19 cellular contexts compared by ENCODE assay signal in genomic region chr17:55632236-55632635, GRCh38.
A peak's percentile ranks its signal among the peaks of the same experiment; 100 is the strongest.
DNase-seq lines count a peak whose midpoint lies in the region; ATAC-seq, FAIRE-seq and TF ChIP-seq lines count a peak whose summit lies in the region.
"Had no signal": no experiment of that assay in that cellular context is flagged by ENCODE, and none has a peak within 500 bp of the region (broad histone marks: within the 10 kb centered on the region; RNA-seq: fewer than 3 reads in every experiment).

No MANE protein-coding gene starts in this region.

- peak overlapping the region in 1 of 2 experiments; percentile 44; a peak in 1 of 4 replicates for H3K27ac ChIP-seq in SK-N-SH (ENCODE audit: low read depth in 2 of 2, low read length in 1 of 2)
- H3K27ac ChIP-seq: HL-60 had no signal

- no peak overlapping the region for H2AFZ ChIP-seq in SK-N-SH (ENCODE audit: low read depth)

- H3K9me3 Mint-ChIP-seq in glutamatergic neuron (ENCODE audit: unreplicated experiment), result no peaks in the 10 kb centered on the region
- H3K9me3 Mint-ChIP-seq: CD8-positive, alpha-beta T cell; HFFc6 had no signal

- no peak overlapping the region for H3K4me3 ChIP-seq in SK-N-SH (ENCODE audit: low read depth in 2 of 2, low read length in 1 of 2)

- peaks cover 2% of the 10 kb centered on the region for H3K27me3 Mint-ChIP-seq in glutamatergic neuron (ENCODE audit: unreplicated experiment)

- no peak overlapping the region for H3K4me3 Mint-ChIP-seq in glutamatergic neuron (ENCODE audit: unreplicated experiment)
- H3K4me3 Mint-ChIP-seq: B cell; CD14-positive monocyte; CD8-positive, alpha-beta T cell; HFFc6 had no signal

- no peak for TF ChIP-seq EP300 in SK-N-SH (IDR thresholded peaks at IDR 0.05; ENCODE audit: borderline replicate concordance in 1 of 2, low read depth in 1 of 2, low read length in 1 of 2)

- CTCF ChIA-PET in SK-N-SH (lab: Yijun Ruan, JAX), result interaction anchor here (0.9 to 3.5 kb wide), 8 partner anchors 9 to 138 kb away, joined by 3 to 15 read pairs (median 4); partner anchors contain the start of gene PCTP

- H3K4me1 Mint-ChIP-seq in glutamatergic neuron (ENCODE audit: low read depth, unreplicated experiment), result peaks cover 33% of the 10 kb centered on the region

- no peak for ATAC-seq in SK-N-SH treated with all-trans-retinoic acid at 6 μM for 48 hours
- ATAC-seq in HG02852 (IDR thresholded peaks at IDR 0.05; ENCODE audit: unreplicated experiment), result no peak
- ATAC-seq: CD8-positive, alpha-beta T cell had no signal

- no peaks in the 10 kb centered on the region for H4K20me1 ChIP-seq in SK-N-SH (ENCODE audit: insufficient read depth)

- H3K27ac Mint-ChIP-seq in glutamatergic neuron (ENCODE audit: unreplicated experiment), result peak overlapping the region; percentile 16
- H3K27ac Mint-ChIP-seq: B cell; CD8-positive, alpha-beta T cell; HFFc6 had no signal

- TF ChIP-seq RAD21 in SK-N-SH (IDR thresholded peaks at IDR 0.05; ENCODE audit: low read length), result no peak

- no peak overlapping the region for H3K9ac ChIP-seq in SK-N-SH

- no peak for FAIRE-seq in RCC 7860 (lab: Jason Lieb, UNC)
- FAIRE-seq: D721Med had no signal

- H3K9me2 ChIP-seq in SK-N-SH, result no peaks in the 10 kb centered on the region

- WGBS in SK-N-SH (ENCODE audit: low lambda C conversion rate), result 36% methylated on average over 2 of the region's 2 CpGs

- no peaks in the 10 kb centered on the region for H3F3A ChIP-seq in SK-N-SH (replicated peaks; ENCODE audit: insufficient read depth)

- H3K79me2 ChIP-seq in SK-N-SH (ENCODE audit: insufficient read depth), result no peaks in the 10 kb centered on the region

- TF ChIP-seq CTCF in SK-N-SH (IDR thresholded peaks at IDR 0.05) (no peak), glutamatergic neuron (IDR thresholded peaks at IDR 0.05; ENCODE audit: partially characterized antibody, unreplicated experiment) (no peak)

- POLR2A ChIA-PET in SK-N-SH (lab: Yijun Ruan, JAX), result no interaction called here

- peaks cover 0 to 21% of the 10 kb centered on the region in 2 experiments; a peak in 2 of 4 replicates for H3K4me1 ChIP-seq in SK-N-SH (ENCODE audit: control insufficient read depth in 1 of 2, insufficient read depth in 2 of 2, low read depth in 1 of 2, low read length in 1 of 2)

- DNase-seq in SK-N-SH (no peak), DMS 273 (lab: John Stamatoyannopoulos, UW; ENCODE audit: unreplicated experiment) (peak; percentile 84), NCI-H446 treated with DMSO at 0.1 percent for 48 hours (lab: John Stamatoyannopoulos, UW) (peak; percentile 21), glutamatergic neuron (no peak), kidney tubule cell (ENCODE audit: low spot score) (no peak), RCC 7860 (ENCODE audit: low spot score) (no peak)
- DNase-seq: 8988T; CD8-positive, alpha-beta T cell; COR-L47; DMS53; GF-D8; HCEC 1CT; HFFc6 had no signal

- no peaks in the 10 kb centered on the region for H3K27me3 ChIP-seq in SK-N-SH (ENCODE audit: insufficient read depth)

- H3K9me3 ChIP-seq in SK-N-SH, result no peaks in the 10 kb centered on the region

- H3K36me3 Mint-ChIP-seq in glutamatergic neuron (ENCODE audit: unreplicated experiment), result no peaks in the 10 kb centered on the region
- H3K36me3 Mint-ChIP-seq: CD14-positive monocyte; CD8-positive, alpha-beta T cell had no signal

- H3K36me3 ChIP-seq in SK-N-SH (replicated peaks in 1 of 2; ENCODE audit: control insufficient read depth in 1 of 2, insufficient read depth in 2 of 2, low read length in 1 of 2), result no peaks in the 10 kb centered on the region

- H3K4me2 ChIP-seq in SK-N-SH, result no peak overlapping the region

TF ChIP-seq in SK-N-SH, 30 proteins besides CTCF, POLR2A, EP300 and RAD21:
- TF ChIP-seq TEAD4 (IDR thresholded peaks at IDR 0.05; ENCODE audit: borderline replicate concordance, insufficient read depth) (no peak), NRF1 (IDR thresholded peaks at IDR 0.05; ENCODE audit: low read depth, low read length) (no peak), EZH2phosphoT487 (IDR thresholded peaks at IDR 0.05; ENCODE audit: borderline replicate concordance, low read depth) (no peak), SIN3A (IDR thresholded peaks at IDR 0.05; ENCODE audit: borderline replicate concordance, low read depth, low read length) (no peak), GATA2 (CRISPR knock-in tag; IDR thresholded peaks at IDR 0.05) (no peak), RFX5 (IDR thresholded peaks at IDR 0.05; ENCODE audit: low read length) (peak; percentile 80; the same call in 1 of the 2 replicates)

TF ChIP-seq in SK-N-SH treated with all-trans-retinoic acid at 6 μM for 48 hours, 23 proteins besides CTCF, POLR2A, EP300 and RAD21:
- TF ChIP-seq, protein P1, sequence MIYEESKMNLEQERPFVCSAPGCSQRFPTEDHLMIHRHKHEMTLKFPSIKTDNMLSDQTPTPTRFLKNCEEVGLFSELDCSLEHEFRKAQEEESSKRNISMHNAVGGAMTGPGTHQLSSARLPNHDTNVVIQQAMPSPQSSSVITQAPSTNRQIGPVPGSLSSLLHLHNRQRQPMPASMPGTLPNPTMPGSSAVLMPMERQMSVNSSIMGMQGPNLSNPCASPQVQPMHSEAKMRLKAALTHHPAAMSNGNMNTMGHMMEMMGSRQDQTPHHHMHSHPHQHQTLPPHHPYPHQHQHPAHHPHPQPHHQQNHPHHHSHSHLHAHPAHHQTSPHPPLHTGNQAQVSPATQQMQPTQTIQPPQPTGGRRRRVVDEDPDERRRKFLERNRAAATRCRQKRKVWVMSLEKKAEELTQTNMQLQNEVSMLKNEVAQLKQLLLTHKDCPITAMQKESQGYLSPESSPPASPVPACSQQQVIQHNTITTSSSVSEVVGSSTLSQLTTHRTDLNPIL (CRISPR knock-in tag; IDR thresholded peaks at IDR 0.05; ENCODE audit: low read depth), result no peak
- TF ChIP-seq SNAI2 (CRISPR knock-in tag; IDR thresholded peaks at IDR 0.05), result no peak
- TF ChIP-seq ARNTL (CRISPR knock-in tag; IDR thresholded peaks at IDR 0.05; ENCODE audit: borderline replicate concordance, low read depth), result no peak
- no peak for TF ChIP-seq ZC3H10 (CRISPR knock-in tag; IDR thresholded peaks at IDR 0.05)
- no peak for TF ChIP-seq ZNF70 (CRISPR knock-in tag; IDR thresholded peaks at IDR 0.05)
- no peak for TF ChIP-seq TSHZ2 (CRISPR knock-in tag; IDR thresholded peaks at IDR 0.05)
- TF ChIP-seq, protein P2, sequence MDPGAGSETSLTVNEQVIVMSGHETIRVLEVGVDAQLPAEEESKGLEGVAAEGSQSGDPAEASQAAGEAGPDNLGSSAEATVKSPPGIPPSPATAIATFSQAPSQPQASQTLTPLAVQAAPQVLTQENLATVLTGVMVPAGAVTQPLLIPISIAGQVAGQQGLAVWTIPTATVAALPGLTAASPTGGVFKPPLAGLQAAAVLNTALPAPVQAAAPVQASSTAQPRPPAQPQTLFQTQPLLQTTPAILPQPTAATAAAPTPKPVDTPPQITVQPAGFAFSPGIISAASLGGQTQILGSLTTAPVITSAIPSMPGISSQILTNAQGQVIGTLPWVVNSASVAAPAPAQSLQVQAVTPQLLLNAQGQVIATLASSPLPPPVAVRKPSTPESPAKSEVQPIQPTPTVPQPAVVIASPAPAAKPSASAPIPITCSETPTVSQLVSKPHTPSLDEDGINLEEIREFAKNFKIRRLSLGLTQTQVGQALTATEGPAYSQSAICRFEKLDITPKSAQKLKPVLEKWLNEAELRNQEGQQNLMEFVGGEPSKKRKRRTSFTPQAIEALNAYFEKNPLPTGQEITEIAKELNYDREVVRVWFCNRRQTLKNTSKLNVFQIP (CRISPR knock-in tag; IDR thresholded peaks at IDR 0.05; ENCODE audit: borderline replicate concordance, low read depth), result no peak

Comparison
In these comparisons a context has a peak if more than half of its experiments do, and no peak if none do; other contexts are left out.
1. DNase-seq: peak in DMS 273 (single experiment) and NCI-H446 treated with DMSO at 0.1 percent for 48 hours (single experiment); none in SK-N-SH (single experiment), glutamatergic neuron (single experiment), kidney tubule cell (single experiment) and RCC 7860 (single experiment).